In the genomic region with DNA sequence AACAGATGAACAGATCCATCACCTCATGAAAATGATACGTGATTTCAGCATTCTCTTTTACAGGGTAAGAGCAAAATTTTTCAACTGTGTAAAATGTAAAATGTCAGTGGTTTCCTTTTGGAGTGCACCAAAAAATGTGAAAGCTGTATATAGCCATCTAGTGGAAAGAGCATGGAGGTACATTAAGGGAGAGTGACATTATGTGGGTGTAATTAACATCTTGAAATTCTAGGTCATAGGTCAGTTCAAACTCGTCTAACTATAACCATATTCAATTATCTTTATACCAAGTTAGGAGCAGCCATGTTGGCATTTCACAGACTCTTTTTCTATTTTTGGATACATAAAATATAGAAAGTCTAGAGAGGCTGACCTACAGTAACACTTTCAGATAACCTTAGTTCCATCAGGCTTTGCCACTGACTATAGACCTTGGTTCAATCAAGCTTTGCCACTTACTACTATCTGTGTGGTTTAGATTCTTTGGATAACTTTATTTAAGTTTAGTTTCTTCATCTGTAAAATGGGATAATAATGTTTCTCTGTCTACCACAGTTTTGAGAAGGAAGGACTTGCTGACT, we compare ENCODE assay signal across 8 cellular contexts. TPM values are rescaled to one million over a fixed set of nuclear protein-coding genes. Genes with fewer than 3 reads are reported as not detected.
A peak's percentile ranks its signal among the peaks of the same experiment; 100 is the strongest.
DNase-seq lines count a peak whose midpoint lies in the region; ATAC-seq and TF ChIP-seq lines count a peak whose summit lies in the region.

No MANE protein-coding gene starts in this region.

- peaks cover 9% of the 10 kb centered on the region for H3K4me1 Mint-ChIP-seq in activated T-helper 17 cell treated with anti-CD3 and anti-CD28 coated beads, Interleukin-2, amount 50 U/mL, for 72 hours

- no peak overlapping the region for H3K4me3 Mint-ChIP-seq in activated T-helper 17 cell treated with anti-CD3 and anti-CD28 coated beads, Interleukin-2, amount 50 U/mL, for 72 hours

- intact Hi-C loops in stomach (cut with DNase I; ENCODE audit: low total_unique reads), result no loop called here

- no peak overlapping the region for H3K4me3 ChIP-seq in GM06990 (replicated peaks; ENCODE audit: low read depth, low read length)
- H3K4me3 ChIP-seq in right atrium auricular region, result no peak overlapping the region
- no peak overlapping the region for H3K4me3 ChIP-seq in stomach

- H3K9me3 Mint-ChIP-seq in activated T-helper 17 cell treated with anti-CD3 and anti-CD28 coated beads, Interleukin-2, amount 50 U/mL, for 72 hours, result no peaks in the 10 kb centered on the region

- no peaks in the 10 kb centered on the region for H3K27me3 Mint-ChIP-seq in activated T-helper 17 cell treated with anti-CD3 and anti-CD28 coated beads, Interleukin-2, amount 50 U/mL, for 72 hours

- H3K27ac Mint-ChIP-seq in activated T-helper 17 cell treated with anti-CD3 and anti-CD28 coated beads, Interleukin-2, amount 50 U/mL, for 72 hours, result no peak overlapping the region

- H3K36me3 ChIP-seq in GM06990 (ENCODE audit: control insufficient read depth, insufficient read depth, low read length) (no peaks in the 10 kb centered on the region), right atrium auricular region (no peaks in the 10 kb centered on the region), stomach (no peaks in the 10 kb centered on the region)

- H3K36me3 Mint-ChIP-seq in activated T-helper 17 cell treated with anti-CD3 and anti-CD28 coated beads, Interleukin-2, amount 50 U/mL, for 72 hours (ENCODE audit: low read depth), result peaks cover 13% of the 10 kb centered on the region

- ATAC-seq in activated T-helper 17 cell treated with anti-CD3 and anti-CD28 coated beads, Interleukin-2, amount 50 U/mL, for 72 hours (replicated peaks), result peak; percentile 58

- H3K4me1 ChIP-seq in right atrium auricular region (no peaks in the 10 kb centered on the region), stomach (peaks cover 0 to 5% (median 0%) of the 10 kb centered on the region in 4 donors)

- TF ChIP-seq EP300 in stomach (IDR thresholded peaks at IDR 0.05), result no peak

- 3 to 10% (median 7%) methylated on average over 2 of the region's 2 CpGs for WGBS in stomach, 5 donors

- H3K27me3 ChIP-seq in GM06990 (replicated peaks; ENCODE audit: control insufficient read depth, insufficient read depth, low read length), result no peaks in the 10 kb centered on the region
- no peaks in the 10 kb centered on the region for H3K27me3 ChIP-seq in right atrium auricular region
- no peaks in the 10 kb centered on the region for H3K27me3 ChIP-seq in stomach

- TF ChIP-seq CTCF in 22Rv1 (IDR thresholded peaks at IDR 0.05) (peak; percentile 74), GM06990 (IDR thresholded peaks at IDR 0.05; ENCODE audit: insufficient read depth, low read length, poor library complexity, severe bottlenecking) (peak; percentile 61), right atrium auricular region (IDR thresholded peaks at IDR 0.05) (peak; percentile 49 to 74), stomach (IDR thresholded peaks at IDR 0.05) (peak in 5 of 7 experiments; percentile 40 to 66 (median 51))

- H3K27ac ChIP-seq in 22Rv1 (no peak overlapping the region), right atrium auricular region (no peak overlapping the region), stomach (no peak overlapping the region)

- H3K9me3 ChIP-seq in right atrium auricular region, result no peaks in the 10 kb centered on the region
- no peaks in the 10 kb centered on the region for H3K9me3 ChIP-seq in stomach

- DNase-seq in GM06990 (ENCODE audit: extremely low read depth, insufficient read length) (no peak), HCEC 1CT (peak; percentile 36), LHCN-M2 (ENCODE audit: low read depth) (peak; percentile 50), right atrium auricular region (ENCODE audit: low spot score) (no peak), stomach (no peak)
- DNase-seq in activated T-cell treated with anti-CD3 and anti-CD28 coated beads, Interleukin-2, amount 50 U/mL, for 1 hour, result no peak

- TF ChIP-seq POLR2A in stomach (IDR thresholded peaks at IDR 0.05), result no peak

RNA-seq across cellular contexts. Expression of gene NEIL3, which starts 30.2 kb away (rescaled TPM):
- 13.1 and 13.8 TPM in 2 replicates for total RNA-seq in LHCN-M2 (2014; rRNA removed)
- 2.7 TPM for polyA plus RNA-seq in LHCN-M2 (2012)
- total RNA-seq in activated T-helper 17 cell treated with anti-CD3 and anti-CD28 coated beads, Interleukin-2, amount 50 U/mL, for 72 hours, result 10 to 100 TPM; 23.1 to 25.7 TPM
- under 1 TPM in 1 of 2 donors, not detected in 1; 0.52 TPM for total RNA-seq in right atrium auricular region
- 1 to 10 TPM in 3 of 5 donors, under 1 TPM in 1, not detected in 1; 0.29 to 9.3 (median 2.4) TPM for total RNA-seq in stomach
- 1 to 10 TPM in 1 of 3 donors, under 1 TPM in 1, not detected in 1; 0.37 to 1.1 TPM for polyA plus RNA-seq in stomach

Comparison
In these comparisons a context has a peak if more than half of its experiments do, and no peak if none do; other contexts are left out.
1. DNase-seq: peak in HCEC 1CT (single experiment) and LHCN-M2 (single experiment); none in GM06990 (single experiment), right atrium auricular region (single experiment), stomach (single experiment) and activated T-cell treated with anti-CD3 and anti-CD28 coated beads, Interleukin-2, amount 50 U/mL, for 1 hour (single experiment).
2. Peak in every context shown above with its lines, with median percentiles within 50 percentile points of each other: CTCF ChIP-seq.